8 cellular contexts compared by ENCODE assay signal in the genomic region with DNA sequence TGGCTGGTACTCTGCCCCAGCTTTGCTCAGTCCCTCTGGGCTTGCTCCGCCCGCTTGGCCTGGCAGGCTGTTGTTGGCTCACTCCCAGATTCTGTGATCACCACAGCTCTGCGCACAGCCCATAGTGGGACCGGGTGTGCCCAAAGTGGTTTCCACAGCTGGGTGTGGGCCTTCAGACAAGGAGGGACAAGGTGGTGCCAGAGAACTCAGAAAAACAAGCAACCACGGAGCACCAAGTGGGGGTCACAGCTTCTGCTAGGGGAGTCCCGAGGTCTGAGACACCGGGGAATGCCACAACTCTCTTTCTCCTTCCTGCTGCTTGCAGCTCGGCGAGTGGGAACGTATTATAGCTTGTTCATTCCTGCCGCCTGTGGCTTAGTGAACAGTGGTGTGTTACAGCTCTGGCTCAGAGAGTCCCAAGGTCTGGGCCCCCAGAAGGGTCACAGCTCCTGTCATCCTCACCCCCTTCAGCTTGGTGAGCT. TPM values are rescaled to one million over a fixed set of nuclear protein-coding genes. Genes with fewer than 3 reads are reported as not detected.
A peak's percentile ranks its signal among the peaks of the same experiment; 100 is the strongest.
DNase-seq lines count a peak whose midpoint lies in the region; ATAC-seq, FAIRE-seq and TF ChIP-seq lines count a peak whose summit lies in the region.

No MANE protein-coding gene starts in this region.

- dilution Hi-C loops in endothelial cell of umbilical vein (cut with MboI; ENCODE audit: extremely low pct_ligation_motif_present, low sequenced_read_pairs), result no loop called here

- ATAC-seq in HG03097 (IDR thresholded peaks at IDR 0.05; ENCODE audit: low FRiP score, unreplicated experiment) (peak; percentile 38), HG03139 (IDR thresholded peaks at IDR 0.05; ENCODE audit: unreplicated experiment) (no peak)

- H3K79me2 ChIP-seq in endothelial cell of umbilical vein (ENCODE audit: control insufficient read depth, insufficient read depth, low read length) (no peaks in the 10 kb centered on the region), osteoblast (ENCODE audit: insufficient read depth, low read length) (no peaks in the 10 kb centered on the region)

- FAIRE-seq in GM18507 (lab: Jason Lieb, UNC) (peak; percentile 72), endothelial cell of umbilical vein (lab: Jason Lieb, UNC) (peak; percentile 75)

- POLR2A ChIA-PET in endothelial cell of umbilical vein (lab: Charles Lee), result no interaction called here

- CTCF ChIA-PET in endothelial cell of umbilical vein (lab: Charles Lee), result interaction anchor here (0.5 to 0.6 kb wide), 2 partner anchors 24 to 30 kb away, joined by 3 to 4 read pairs; no protein-coding TSS in a partner anchor

- H2AFZ ChIP-seq in endothelial cell of umbilical vein (ENCODE audit: low read depth, low read length) (peak overlapping the region; percentile 98), osteoblast (ENCODE audit: low read length) (peak overlapping the region; percentile 90)

- no peak for TF ChIP-seq POLR2A in endothelial cell of umbilical vein (IDR thresholded peaks at IDR 0.05; ENCODE audit: low read depth, low read length)

- H3K27ac ChIP-seq in endothelial cell of umbilical vein (ENCODE audit: insufficient read depth, low read depth, low read length), result peak overlapping the region; percentile 58
- H3K27ac ChIP-seq in osteoblast (ENCODE audit: low read depth, low read length), result peak overlapping the region; percentile 83

- no peak for TF ChIP-seq CTCF in endothelial cell of umbilical vein (IDR thresholded peaks at IDR 0.05; ENCODE audit: extremely low read depth in 1 of 2, insufficient read depth in 1 of 2, low read depth in 1 of 2, low read length in 2 of 2)
- no peak for TF ChIP-seq CTCF in osteoblast (IDR thresholded peaks at IDR 0.05; ENCODE audit: extremely low read depth, low read depth, low read length)

- H3K9me1 ChIP-seq in endothelial cell of umbilical vein (replicated peaks; ENCODE audit: control insufficient read depth, extremely low read depth, insufficient read depth, low read length), result no peaks in the 10 kb centered on the region

- H4K20me1 ChIP-seq in endothelial cell of umbilical vein (replicated peaks; ENCODE audit: control insufficient read depth, extremely low read depth, insufficient read depth, low read length), result no peaks in the 10 kb centered on the region
- H4K20me1 ChIP-seq in osteoblast (ENCODE audit: insufficient read depth, low read length), result no peaks in the 10 kb centered on the region

- intact Hi-C loops in endothelial cell of umbilical vein (cut with micrococcal nuclease), result no loop called here

- H3K27me3 ChIP-seq in endothelial cell of umbilical vein (ENCODE audit: control insufficient read depth in 2 of 2, insufficient read depth in 2 of 2, low read length in 2 of 2), result no peaks in the 10 kb centered on the region
- H3K27me3 ChIP-seq in osteoblast (ENCODE audit: insufficient read depth, low read length), result no peaks in the 10 kb centered on the region

- DNase-seq in GM18507 (ENCODE audit: extremely low spot score, insufficient read length, low read depth) (no peak), endothelial cell of umbilical vein (ENCODE audit: low read depth, low spot score) (peak; percentile 74), osteoblast (ENCODE audit: insufficient read length, low spot score, missing footprints) (no peak), NCI-H1436 (lab: John Stamatoyannopoulos, UW) (no peak), COR-L47 (lab: John Stamatoyannopoulos, UW) (no peak)
- no peak for DNase-seq in stimulated activated naive CD4-positive, alpha-beta T cell treated with Interleukin-2 at 50 U/mL for 16 hours (lab: John Stamatoyannopoulos, UW)

- peak overlapping the region; percentile 34 for H3K4me2 ChIP-seq in endothelial cell of umbilical vein (ENCODE audit: insufficient read depth, low read length)
- H3K4me2 ChIP-seq in osteoblast (ENCODE audit: insufficient read depth, low read length), result peak overlapping the region; percentile 77

- peak overlapping the region; percentile 39 for H3K9ac ChIP-seq in endothelial cell of umbilical vein (replicated peaks; ENCODE audit: extremely low read depth, insufficient read depth, low read length)

- H3K4me3 ChIP-seq in endothelial cell of umbilical vein (replicated peaks in 1 of 3; ENCODE audit: insufficient read depth in 1 of 3, low read depth in 1 of 3, low read length in 3 of 3), result no peak overlapping the region
- H3K4me3 ChIP-seq in osteoblast (ENCODE audit: insufficient read depth, low read length), result peak overlapping the region; percentile 61

- no peaks in the 10 kb centered on the region for H3K9me3 ChIP-seq in endothelial cell of umbilical vein (replicated peaks; ENCODE audit: control insufficient read depth, insufficient read depth, low read length)
- H3K9me3 ChIP-seq in osteoblast (ENCODE audit: low read depth, low read length), result no peaks in the 10 kb centered on the region

- H3K4me1 ChIP-seq in endothelial cell of umbilical vein (ENCODE audit: control insufficient read depth, extremely low read depth, insufficient read depth, low read length) (peaks cover 12% of the 10 kb centered on the region), osteoblast (ENCODE audit: insufficient read depth, low read length) (peaks cover 11% of the 10 kb centered on the region)

- H3K36me3 ChIP-seq in endothelial cell of umbilical vein (ENCODE audit: control insufficient read depth in 2 of 2, extremely low read depth in 1 of 2, insufficient read depth in 2 of 2, low read length in 2 of 2), result no peaks in the 10 kb centered on the region
- H3K36me3 ChIP-seq in osteoblast (ENCODE audit: insufficient read depth, low read length), result no peaks in the 10 kb centered on the region

- BruUV-seq in endothelial cell of umbilical vein (replicated peaks; lab: Mats Ljungman, UMichigan), result no TSS peak

TF ChIP-seq in endothelial cell of umbilical vein, 7 proteins besides CTCF, POLR2A, EP300 and RAD21:
- no peak for TF ChIP-seq FOS (IDR thresholded peaks at IDR 0.05; ENCODE audit: borderline replicate concordance, insufficient read depth, low read length)
- no peak for TF ChIP-seq JUN (IDR thresholded peaks at IDR 0.05; ENCODE audit: borderline replicate concordance, insufficient read depth, insufficient read length, low read depth)
- no peak for TF ChIP-seq POLR2AphosphoS5 (IDR thresholded peaks at IDR 0.05; ENCODE audit: insufficient read depth, low read depth, low read length)
- TF ChIP-seq, protein P1, sequence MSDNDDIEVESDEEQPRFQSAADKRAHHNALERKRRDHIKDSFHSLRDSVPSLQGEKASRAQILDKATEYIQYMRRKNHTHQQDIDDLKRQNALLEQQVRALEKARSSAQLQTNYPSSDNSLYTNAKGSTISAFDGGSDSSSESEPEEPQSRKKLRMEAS (IDR thresholded peaks at IDR 0.05; ENCODE audit: insufficient read depth, insufficient read length), result no peak
- TF ChIP-seq EZH2 (IDR thresholded peaks at IDR 0.05; ENCODE audit: borderline replicate concordance, low read depth, low read length, severe bottlenecking), result no peak

RNA-seq across cellular contexts. Expression of a gene that starts 9.1 kb away (rescaled TPM):
- total RNA-seq in endothelial cell of umbilical vein, result 0.25 TPM in 1 of 2 replicates, not detected in the other
- polyA plus RNA-seq in endothelial cell of umbilical vein, result 0.04 TPM in 1 of 2 replicates, not detected in the other
- polyA plus RNA-seq in endothelial cell of umbilical vein (2011; cell fraction: cytosol; rRNA removed), result 0.09 and 0.10 TPM in 2 replicates
- not detected in 2 replicates for polyA plus RNA-seq in endothelial cell of umbilical vein (2011; cell fraction: nucleus; rRNA removed)
- 1.1 TPM in 2 replicates for polyA plus RNA-seq in endothelial cell of umbilical vein (2012)
- polyA minus RNA-seq in endothelial cell of umbilical vein, result 0.17 TPM in 1 of 2 replicates, not detected in the other
- polyA minus RNA-seq in endothelial cell of umbilical vein (2011; cell fraction: cytosol; rRNA and poly(A)+ RNA removed), result 121 TPM
- 1.2 and 3.8 TPM in 2 replicates for polyA minus RNA-seq in endothelial cell of umbilical vein (2011; cell fraction: nucleus; rRNA and poly(A)+ RNA removed)
- 5.9 and 10.9 TPM in 2 replicates for total RNA-seq in osteoblast
